Comparison of ENCODE assay signal across 17 cellular contexts in genomic region chr21:45859041-45859761, GRCh38.
DNase-seq lines count a peak whose midpoint lies in the region; ATAC-seq and TF ChIP-seq lines count a peak whose summit lies in the region.
"Had no signal": no experiment of that assay in that cellular context is flagged by ENCODE, and none has a peak within 500 bp of the region (broad histone marks: within the 10 kb centered on the region; RNA-seq: fewer than 3 reads in every experiment).

No MANE protein-coding gene starts in this region.

- WGBS in suprapubic skin = 93% methylated on average over 12 of the region's 21 CpGs

- no peak for TF ChIP-seq POLR2A in suprapubic skin (IDR thresholded peaks at IDR 0.05)

- TF ChIP-seq CTCF in suprapubic skin (IDR thresholded peaks at IDR 0.05) = no peak
- no peak for TF ChIP-seq CTCF in brain microvascular endothelial cell (IDR thresholded peaks at IDR 0.05; ENCODE audit: low read depth, low read length, missing control alignments)

- no peak for TF ChIP-seq EP300 in suprapubic skin (IDR thresholded peaks at IDR 0.05)

- H3K9me3 ChIP-seq in suprapubic skin = no peaks in the 10 kb centered on the region
- H3K9me3 ChIP-seq: A549, SJCRH30 had no signal

- H3K4me3 ChIP-seq in suprapubic skin (no peak overlapping the region), brain microvascular endothelial cell (ENCODE audit: low read depth, low read length) (no peak overlapping the region)
- H3K4me3 ChIP-seq: A549, SJCRH30 had no signal

- no peaks in the 10 kb centered on the region for H3K27me3 Mint-ChIP-seq in activated naive CD8-positive, alpha-beta T cell treated with anti-CD3 and anti-CD28 coated beads for 36 hours
- H3K27me3 Mint-ChIP-seq in activated naive CD8-positive, alpha-beta T cell treated with anti-CD3 and anti-CD28 coated beads, Interleukin-2, amount 50 U/mL, for 24 hours = peaks cover 4% of the 10 kb centered on the region

- peaks cover 1% of the 10 kb centered on the region for H3K4me1 Mint-ChIP-seq in activated naive CD8-positive, alpha-beta T cell treated with anti-CD3 and anti-CD28 coated beads for 36 hours
- H3K4me1 Mint-ChIP-seq in activated naive CD8-positive, alpha-beta T cell treated with anti-CD3 and anti-CD28 coated beads, Interleukin-2, amount 50 U/mL, for 24 hours = peaks cover 3% of the 10 kb centered on the region
- H3K4me1 Mint-ChIP-seq: CD14-positive monocyte had no signal

- peak overlapping the region; percentile 16 for H3K27ac Mint-ChIP-seq in activated naive CD8-positive, alpha-beta T cell treated with anti-CD3 and anti-CD28 coated beads for 36 hours
- H3K27ac Mint-ChIP-seq in activated naive CD8-positive, alpha-beta T cell treated with anti-CD3 and anti-CD28 coated beads, Interleukin-2, amount 50 U/mL, for 24 hours = no peak overlapping the region

- H3K36me3 ChIP-seq in suprapubic skin (no peaks in the 10 kb centered on the region), brain microvascular endothelial cell (replicated peaks) (no peaks in the 10 kb centered on the region)
- H3K36me3 ChIP-seq: SJCRH30 had no signal

- ATAC-seq in activated naive CD8-positive, alpha-beta T cell treated with anti-CD3 and anti-CD28 coated beads, Interleukin-2, amount 50 U/mL, for 24 hours = no peak
- ATAC-seq: A549, PC-3 had no signal

- no peak overlapping the region for H3K4me3 Mint-ChIP-seq in activated naive CD8-positive, alpha-beta T cell treated with anti-CD3 and anti-CD28 coated beads for 36 hours
- no peak overlapping the region for H3K4me3 Mint-ChIP-seq in activated naive CD8-positive, alpha-beta T cell treated with anti-CD3 and anti-CD28 coated beads, Interleukin-2, amount 50 U/mL, for 24 hours
- H3K4me3 Mint-ChIP-seq: CD14-positive monocyte had no signal

- H3K9me3 Mint-ChIP-seq in activated naive CD8-positive, alpha-beta T cell treated with anti-CD3 and anti-CD28 coated beads for 36 hours = no peaks in the 10 kb centered on the region
- H3K9me3 Mint-ChIP-seq in activated naive CD8-positive, alpha-beta T cell treated with anti-CD3 and anti-CD28 coated beads, Interleukin-2, amount 50 U/mL, for 24 hours = no peaks in the 10 kb centered on the region

- H3K27me3 ChIP-seq in suprapubic skin (no peaks in the 10 kb centered on the region), brain microvascular endothelial cell (replicated peaks) (no peaks in the 10 kb centered on the region)
- H3K27me3 ChIP-seq: SJCRH30 had no signal

- no peak overlapping the region for H3K27ac ChIP-seq in suprapubic skin
- H3K27ac ChIP-seq in brain microvascular endothelial cell = no peak overlapping the region
- H3K27ac ChIP-seq: A549, HL-60, SJCRH30 had no signal

- no peaks in the 10 kb centered on the region for H3K36me3 Mint-ChIP-seq in activated naive CD8-positive, alpha-beta T cell treated with anti-CD3 and anti-CD28 coated beads for 36 hours
- no peaks in the 10 kb centered on the region for H3K36me3 Mint-ChIP-seq in activated naive CD8-positive, alpha-beta T cell treated with anti-CD3 and anti-CD28 coated beads, Interleukin-2, amount 50 U/mL, for 24 hours (ENCODE audit: low read depth)
- H3K36me3 Mint-ChIP-seq: CD14-positive monocyte had no signal

- in situ Hi-C loops in brain microvascular endothelial cell (cut with HindIII; ENCODE audit: low pct_ligation_motif_present, low sequenced_read_pairs) = no loop called here

- DNase-seq in activated naive CD8-positive, alpha-beta T cell treated with anti-CD3 and anti-CD28 coated beads for 36 hours = no peak
- no peak for DNase-seq in activated naive CD8-positive, alpha-beta T cell treated with anti-CD3 and anti-CD28 coated beads, Interleukin-2, amount 50 U/mL, for 24 hours
- peak; percentile 26 for DNase-seq in activated CD8-positive, alpha-beta memory T cell treated with anti-CD3 and anti-CD28 coated beads, Interleukin-2, amount 50 U/mL, for 48 hours
- peak; percentile 69 for DNase-seq in mesenteric fat pad (ENCODE audit: low spot score)
- peak; percentile 28 to 42 for DNase-seq in suprapubic skin (ENCODE audit: low spot score in 2 of 2)
- DNase-seq in brain microvascular endothelial cell = no peak
- no peak for DNase-seq in NCI-H82 treated with DMSO at 0.1 percent for 48 hours (lab: John Stamatoyannopoulos, UW; ENCODE audit: unreplicated experiment)
- no peak for DNase-seq in epidermal melanocyte (ENCODE audit: insufficient read length, low spot score)
- DNase-seq: DMS 273 treated with DMSO at 0.1 percent for 48 hours, GOT3, NCI-H187, NCI-H446, PC-3, SJCRH30 had no signal

- no peaks in the 10 kb centered on the region for H3K4me1 ChIP-seq in suprapubic skin
- H3K4me1 ChIP-seq: A549 had no signal

Comparison
In these comparisons a context has a peak if more than half of its experiments do, and no peak if none do; other contexts are left out.
1. DNase-seq: peak in activated CD8-positive, alpha-beta memory T cell treated with anti-CD3 and anti-CD28 coated beads, Interleukin-2, amount 50 U/mL, for 48 hours (single experiment), mesenteric fat pad (single experiment) and suprapubic skin (2 of 2); none in activated naive CD8-positive, alpha-beta T cell treated with anti-CD3 and anti-CD28 coated beads for 36 hours (single experiment), activated naive CD8-positive, alpha-beta T cell treated with anti-CD3 and anti-CD28 coated beads, Interleukin-2, amount 50 U/mL, for 24 hours (single experiment), brain microvascular endothelial cell (single experiment), NCI-H82 treated with DMSO at 0.1 percent for 48 hours (single experiment) and epidermal melanocyte (single experiment).